In genomic region chrX:110238259-110238658, GRCh38 we compare ENCODE assay signal across 8 cellular contexts.
DNase-seq lines count a peak whose midpoint lies in the region; ATAC-seq, FAIRE-seq and TF ChIP-seq lines count a peak whose summit lies in the region.
"Not testable (repeated sequence)": the region's sequence is repeated elsewhere in the genome, so short reads cannot be mapped to it uniquely, and the experiment has no call there.

No MANE protein-coding gene starts in this region.

- DNase-seq in DMS53 (lab: John Stamatoyannopoulos, UW) (peak; percentile 44), Peyer's patch (peak in 2 of 3 donors; percentile 23 to 58), astrocyte (ENCODE audit: low read depth) (peak; percentile 12), fibroblast of mammary gland (ENCODE audit: low read depth) (peak; percentile 25), osteoblast (ENCODE audit: insufficient read length, low spot score, missing footprints) (peak; percentile 31)
- DNase-seq in activated CD4-positive, alpha-beta T cell treated with anti-CD3 and anti-CD28 coated beads for 4 hours, result peak; percentile 19
- peak; percentile 2 to 6 for DNase-seq in activated T-cell treated with anti-CD3 and anti-CD28 coated beads, Interleukin-2, amount 50 U/mL, for 72 hours
- peak in 4 of 6 experiments; percentile 3 to 22 (median 15) for DNase-seq in stimulated activated naive CD4-positive, alpha-beta T cell (lab: John Stamatoyannopoulos, UW)

- not testable (repeated sequence) for TF ChIP-seq CTCF in Peyer's patch (IDR thresholded peaks at IDR 0.05); astrocyte (IDR thresholded peaks at IDR 0.05; ENCODE audit: insufficient read depth, low read depth, low read length); fibroblast of mammary gland (conservative IDR thresholded peaks at IDR 0.05; ENCODE audit: control insufficient read depth, insufficient read depth, low read depth, low read length); osteoblast (IDR thresholded peaks at IDR 0.05; ENCODE audit: extremely low read depth, low read depth, low read length)

- not testable (repeated sequence) for H3K4me1 ChIP-seq in Peyer's patch; astrocyte (ENCODE audit: insufficient read depth, low read length); osteoblast (ENCODE audit: insufficient read depth, low read length)

- not testable (repeated sequence) for H3K27me3 Mint-ChIP-seq in activated T-cell treated with anti-CD3 and anti-CD28 coated beads, Interleukin-2, amount 50 U/mL, for 72 hours (ENCODE audit: low read depth); astrocyte (ENCODE audit: low read depth, unreplicated experiment)

- not testable (repeated sequence) for H3K4me2 ChIP-seq in astrocyte (ENCODE audit: low read length); osteoblast (ENCODE audit: insufficient read depth, low read length)

- not testable (repeated sequence) for H3K27me3 ChIP-seq in Peyer's patch; astrocyte (ENCODE audit: insufficient read depth, low read length); osteoblast (ENCODE audit: insufficient read depth, low read length)

- H3K9me3 Mint-ChIP-seq in activated T-cell treated with anti-CD3 and anti-CD28 coated beads, Interleukin-2, amount 50 U/mL, for 72 hours; astrocyte (ENCODE audit: unreplicated experiment): not testable (repeated sequence)

- H3K9me3 ChIP-seq in Peyer's patch; astrocyte (ENCODE audit: insufficient read depth, low read depth, low read length); osteoblast (ENCODE audit: low read depth, low read length): not testable (repeated sequence)

- peaks cover 7 to 10% of the 10 kb centered on the region in 2 donors for H3K36me3 Mint-ChIP-seq in activated T-cell treated with anti-CD3 and anti-CD28 coated beads, Interleukin-2, amount 50 U/mL, for 72 hours (ENCODE audit: insufficient read depth in 2 of 2)
- H3K36me3 Mint-ChIP-seq in astrocyte (ENCODE audit: low read depth, unreplicated experiment), result not testable (repeated sequence)

- not testable (repeated sequence) for TF ChIP-seq POLR2A in Peyer's patch (IDR thresholded peaks at IDR 0.05)

- H3K36me3 ChIP-seq in Peyer's patch; astrocyte (ENCODE audit: insufficient read depth, low read length); osteoblast (ENCODE audit: insufficient read depth, low read length): not testable (repeated sequence)

- not testable (repeated sequence) for ATAC-seq in activated T-cell treated with anti-CD3 and anti-CD28 coated beads, Interleukin-2, amount 50 U/mL, for 72 hours (replicated peaks in 1 of 2)

- peak overlapping the region in 2 of 4 donors; percentile 13 to 38 for H3K27ac ChIP-seq in Peyer's patch
- H3K27ac ChIP-seq in astrocyte (ENCODE audit: low read depth, low read length); osteoblast (ENCODE audit: low read depth, low read length): not testable (repeated sequence)

- H3K4me1 Mint-ChIP-seq in activated T-cell treated with anti-CD3 and anti-CD28 coated beads, Interleukin-2, amount 50 U/mL, for 72 hours (ENCODE audit: low read depth), result peaks cover 10% of the 10 kb centered on the region
- H3K4me1 Mint-ChIP-seq in astrocyte (ENCODE audit: low read depth, unreplicated experiment), result not testable (repeated sequence)

- not testable (repeated sequence) for H2AFZ ChIP-seq in astrocyte (ENCODE audit: low read depth, low read length); osteoblast (ENCODE audit: low read length)

- peaks cover 10% of the 10 kb centered on the region for H3K79me2 ChIP-seq in astrocyte (ENCODE audit: insufficient read depth, low read length)
- peaks cover 33% of the 10 kb centered on the region for H3K79me2 ChIP-seq in osteoblast (ENCODE audit: insufficient read depth, low read length)

- H3K27ac Mint-ChIP-seq in activated T-cell treated with anti-CD3 and anti-CD28 coated beads, Interleukin-2, amount 50 U/mL, for 72 hours; astrocyte (ENCODE audit: unreplicated experiment): not testable (repeated sequence)

- H3K4me3 ChIP-seq in Peyer's patch; astrocyte (ENCODE audit: insufficient read depth, low read depth, low read length); fibroblast of mammary gland (ENCODE audit: control insufficient read depth, low read depth, low read length); osteoblast (ENCODE audit: insufficient read depth, low read length): not testable (repeated sequence)

- H3K4me3 Mint-ChIP-seq in activated T-cell treated with anti-CD3 and anti-CD28 coated beads, Interleukin-2, amount 50 U/mL, for 72 hours, result peak overlapping the region in 1 of 2 donors; percentile 39
- not testable (repeated sequence) for H3K4me3 Mint-ChIP-seq in astrocyte (ENCODE audit: unreplicated experiment)

- not testable (repeated sequence) for FAIRE-seq in astrocyte (lab: Jason Lieb, UNC)

- H4K20me1 ChIP-seq in astrocyte (ENCODE audit: insufficient read depth, low read length); osteoblast (ENCODE audit: insufficient read depth, low read length): not testable (repeated sequence)

- H3K9ac ChIP-seq in astrocyte (ENCODE audit: low read length), result not testable (repeated sequence)
